In the genomic region with DNA sequence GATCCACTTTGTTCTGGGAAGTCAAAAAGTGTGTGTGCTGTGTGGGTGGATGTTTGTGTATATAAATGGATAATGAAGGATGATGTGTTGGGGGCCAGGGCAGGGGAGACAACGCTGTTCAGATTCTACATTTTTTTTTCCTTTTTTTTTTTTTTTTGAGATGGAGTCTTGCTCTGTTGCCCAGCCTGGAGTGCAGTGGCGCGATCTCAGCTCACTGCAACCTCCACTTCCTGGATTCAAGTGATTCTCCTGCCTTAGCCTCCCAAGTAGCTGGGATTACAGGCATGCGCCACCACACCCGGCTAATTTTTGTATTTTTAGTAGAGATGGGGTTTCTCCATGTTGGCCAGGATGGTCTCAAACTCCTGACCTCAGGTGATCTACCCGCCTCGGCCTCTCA, we compare ENCODE assay signal across 9 cellular contexts. TPM values are rescaled to one million over a fixed set of nuclear protein-coding genes. Genes with fewer than 3 reads are reported as not detected.
DNase-seq lines count a peak whose midpoint lies in the region; ATAC-seq and TF ChIP-seq lines count a peak whose summit lies in the region.
"Not testable (repeated sequence)": the region's sequence is repeated elsewhere in the genome, so short reads cannot be mapped to it uniquely, and the experiment has no call there.
"Had no signal": no experiment of that assay in that cellular context is flagged by ENCODE, and none has a peak within 500 bp of the region (broad histone marks: within the 10 kb centered on the region; RNA-seq: fewer than 3 reads in every experiment).

No MANE protein-coding gene starts in this region.

- 48 to 76% methylated on average over 3 to 7 of the region's 7 CpGs for WGBS in gastroesophageal sphincter (ENCODE audit: low coverage in 1 of 2), 2 donors
- 90% methylated on average over 5 of the region's 7 CpGs for WGBS in mesenchymal stem cell
- 82 to 89% methylated on average over 7 of the region's 7 CpGs for WGBS in transverse colon (ENCODE audit: low coverage in 1 of 2), 2 donors

- not testable (repeated sequence) for H3K9me3 ChIP-seq in CD4-positive, alpha-beta T cell (ENCODE audit: control insufficient read depth, low read length); gastroesophageal sphincter; mesenchymal stem cell (ENCODE audit: control insufficient read depth, low read length); transverse colon

- POLR2A ChIA-PET in CD4-positive, alpha-beta T cell (lab: Charles Lee), result interaction anchor here (0.6 to 3.1 kb wide), 17 partner anchors 9 to 539 kb away, joined by 3 to 35 read pairs (median 4); partner anchors contain the start of genes PRPF8, RILP, RPA1 and SMG6
- POLR2A ChIA-PET in RWPE1 (lab: Yijun Ruan, JAX; ENCODE audit: low non-redundant PET), result not testable (repeated sequence)
- POLR2A ChIA-PET in MCF 10A (lab: Yijun Ruan, JAX), result interaction anchor here (0.6 to 2.6 kb wide), 9 partner anchors 11 to 69 kb away, joined by 3 to 10 read pairs (median 5); no protein-coding TSS in a partner anchor

- not testable (repeated sequence) for H3K36me3 ChIP-seq in gastroesophageal sphincter, transverse colon
- H3K36me3 ChIP-seq in mesenchymal stem cell (ENCODE audit: control insufficient read depth in 1 of 2, insufficient read depth in 2 of 2, low read depth in 1 of 2, low read length in 2 of 2), result peaks cover 2 to 21% of the 10 kb centered on the region in 2 experiments

- TF ChIP-seq EP300 in gastroesophageal sphincter (IDR thresholded peaks at IDR 0.05); transverse colon (IDR thresholded peaks at IDR 0.05; ENCODE audit: low read depth): not testable (repeated sequence)

- H3K27me3 ChIP-seq in CD4-positive, alpha-beta T cell (ENCODE audit: control insufficient read depth, insufficient read depth, low read length); mesenchymal stem cell (ENCODE audit: control insufficient read depth in 1 of 2, insufficient read depth in 1 of 2, low read length in 2 of 2); transverse colon: not testable (repeated sequence)
- peaks cover 42% of the 10 kb centered on the region for H3K27me3 ChIP-seq in gastroesophageal sphincter

- H2BK120ac ChIP-seq in mesenchymal stem cell (ENCODE audit: low read depth, low read length), result not testable (repeated sequence)

- H3K9ac ChIP-seq in mesenchymal stem cell (ENCODE audit: low read length), result peak overlapping the region; percentile 90

- not testable (repeated sequence) for H2BK5ac ChIP-seq in mesenchymal stem cell (ENCODE audit: low read depth, low read length, poor library complexity, severe bottlenecking)

- H2AK5ac ChIP-seq in mesenchymal stem cell (ENCODE audit: low read length, severe bottlenecking), result not testable (repeated sequence)

- H3K36me3 Mint-ChIP-seq in CD4-positive, alpha-beta T cell (ENCODE audit: low read depth); activated T-cell treated with anti-CD3 and anti-CD28 coated beads, Interleukin-2, amount 50 U/mL, for 24 hours (ENCODE audit: low read depth); MCF 10A (ENCODE audit: insufficient read depth, unreplicated experiment): not testable (repeated sequence)

- not testable (repeated sequence) for TF ChIP-seq POLR2A in gastroesophageal sphincter (IDR thresholded peaks at IDR 0.05); transverse colon (IDR thresholded peaks at IDR 0.05)

- in situ Hi-C loops in transverse colon (cut with MboI; ENCODE audit: low pct_ligation_motif_present in 1 of 4, low pct_unique_long_range_greater_than_20kb in 1 of 4, low sequenced_read_pairs in 3 of 4), result not testable (repeated sequence)

- not testable (repeated sequence) for H2BK15ac ChIP-seq in mesenchymal stem cell (ENCODE audit: low read depth, poor library complexity, severe bottlenecking)

- H2AFZ ChIP-seq in mesenchymal stem cell (ENCODE audit: low read depth, low read length), result not testable (repeated sequence)

- intact Hi-C loops in CD4-positive, alpha-beta T cell (cut with DNase I, micrococcal nuclease), result loop anchor here (1.0 to 10.0 kb wide), 4 partner anchors 40 to 100 kb away; partner anchors contain the start of genes WDR81 (in 2 of the 2) and SMYD4 (in 1 of the 2)
- intact Hi-C loops in MCF 10A (cut with micrococcal nuclease); transverse colon (cut with DNase I; ENCODE audit: low total_unique reads): not testable (repeated sequence)

- not testable (repeated sequence) for TF ChIP-seq CTCF in CD4-positive, alpha-beta T cell (IDR thresholded peaks at IDR 0.05); RWPE1 (conservative IDR thresholded peaks at IDR 0.05; ENCODE audit: low read depth); MCF 10A (IDR thresholded peaks at IDR 0.05; ENCODE audit: unreplicated experiment); gastroesophageal sphincter (IDR thresholded peaks at IDR 0.05); transverse colon (IDR thresholded peaks at IDR 0.05)

- H3K27ac Mint-ChIP-seq in CD4-positive, alpha-beta T cell, result peak overlapping the region; percentile 83
- peak overlapping the region; percentile 76 for H3K27ac Mint-ChIP-seq in activated T-cell treated with anti-CD3 and anti-CD28 coated beads, Interleukin-2, amount 50 U/mL, for 24 hours
- H3K27ac Mint-ChIP-seq in MCF 10A (ENCODE audit: low read depth, unreplicated experiment), result peak overlapping the region; percentile 46

- not testable (repeated sequence) for H3K27me3 Mint-ChIP-seq in CD4-positive, alpha-beta T cell; activated T-cell treated with anti-CD3 and anti-CD28 coated beads, Interleukin-2, amount 50 U/mL, for 24 hours; MCF 10A (ENCODE audit: insufficient read depth, unreplicated experiment)

- peak overlapping the region in 1 of 2 experiments; percentile 39 for H3K18ac ChIP-seq in mesenchymal stem cell (ENCODE audit: low read depth in 1 of 2, low read length in 2 of 2)

- H3K4ac ChIP-seq in mesenchymal stem cell (ENCODE audit: low read depth in 1 of 2, low read length in 2 of 2), result not testable (repeated sequence)

- not testable (repeated sequence) for H3K79me1 ChIP-seq in mesenchymal stem cell (replicated peaks; ENCODE audit: low read length, poor library complexity, severe bottlenecking)

- H4K91ac ChIP-seq in mesenchymal stem cell (ENCODE audit: low read length), result not testable (repeated sequence)

- not testable (repeated sequence) for H3K14ac ChIP-seq in mesenchymal stem cell (ENCODE audit: low read length in 2 of 2)

- not testable (repeated sequence) for H3K4me3 ChIP-seq in gastroesophageal sphincter, transverse colon
- H3K4me3 ChIP-seq in mesenchymal stem cell (ENCODE audit: insufficient read depth in 1 of 2, low read depth in 1 of 2, low read length in 2 of 2) (peak overlapping the region in 1 of 2 experiments; percentile 97), skeletal muscle cell (ENCODE audit: low read depth, low read length) (peak overlapping the region; percentile 6)

- peak overlapping the region; percentile 3 for H4K8ac ChIP-seq in mesenchymal stem cell (ENCODE audit: low read length)

- not testable (repeated sequence) for H3K4me2 ChIP-seq in mesenchymal stem cell (ENCODE audit: low read length, poor library complexity, severe bottlenecking)

- H3K9me3 Mint-ChIP-seq in CD4-positive, alpha-beta T cell; activated T-cell treated with anti-CD3 and anti-CD28 coated beads, Interleukin-2, amount 50 U/mL, for 24 hours; MCF 10A (ENCODE audit: unreplicated experiment): not testable (repeated sequence)

- H3K4me3 Mint-ChIP-seq in CD4-positive, alpha-beta T cell, result peak overlapping the region; percentile 21
- not testable (repeated sequence) for H3K4me3 Mint-ChIP-seq in activated T-cell treated with anti-CD3 and anti-CD28 coated beads, Interleukin-2, amount 50 U/mL, for 24 hours; MCF 10A (ENCODE audit: unreplicated experiment)

- not testable (repeated sequence) for H3K23ac ChIP-seq in mesenchymal stem cell (ENCODE audit: low read length in 2 of 2)

- ATAC-seq in CD4-positive, alpha-beta T cell (ENCODE audit: poor library complexity), result peak; percentile 2
- ATAC-seq in gastroesophageal sphincter, result not testable (repeated sequence)

- not testable (repeated sequence) for BruUV-seq in MCF 10A (replicated peaks; lab: Mats Ljungman, UMichigan)

- peaks cover 0 to 46% (median 16%) of the 10 kb centered on the region in 3 donors for H3K4me1 ChIP-seq in gastroesophageal sphincter
- peaks cover 25% of the 10 kb centered on the region for H3K4me1 ChIP-seq in mesenchymal stem cell (ENCODE audit: control insufficient read depth, insufficient read depth, low read depth, low read length)
- peaks cover 10 to 28% (median 13%) of the 10 kb centered on the region in 4 donors for H3K4me1 ChIP-seq in transverse colon

- peak overlapping the region in 1 of 2 experiments; percentile 83 for H2BK12ac ChIP-seq in mesenchymal stem cell (ENCODE audit: low read length in 2 of 2)

- CTCF ChIA-PET in CD4-positive, alpha-beta T cell (lab: Charles Lee), result interaction anchor here (1.1 to 1.4 kb wide), 4 partner anchors 9 to 44 kb away, joined by 3 to 4 read pairs (median 4); no protein-coding TSS in a partner anchor
- CTCF ChIA-PET in RWPE1 (lab: Yijun Ruan, JAX), result not testable (repeated sequence)
- CTCF ChIA-PET in MCF 10A (lab: Yijun Ruan, JAX), result interaction anchor here (1.0 to 1.8 kb wide), 4 partner anchors 18 to 38 kb away, joined by 3 to 6 read pairs (median 4); no protein-coding TSS in a partner anchor

- peak overlapping the region; percentile 54 for H3K27ac ChIP-seq in CD4-positive, alpha-beta T cell (ENCODE audit: low read depth, low read length)
- H3K27ac ChIP-seq in RWPE1, result peak overlapping the region; percentile 99
- peak overlapping the region in 3 of 4 donors; percentile 78 to 86 (median 85) for H3K27ac ChIP-seq in gastroesophageal sphincter
- H3K27ac ChIP-seq in mesenchymal stem cell (ENCODE audit: low read length, poor library complexity, severe bottlenecking), result not testable (repeated sequence)
- H3K27ac ChIP-seq in transverse colon, result peak overlapping the region; percentile 76 to 85 (median 80)

- peaks cover 53% of the 10 kb centered on the region for H3K4me1 Mint-ChIP-seq in CD4-positive, alpha-beta T cell (ENCODE audit: low read depth)
- peaks cover 42% of the 10 kb centered on the region for H3K4me1 Mint-ChIP-seq in activated T-cell treated with anti-CD3 and anti-CD28 coated beads, Interleukin-2, amount 50 U/mL, for 24 hours (ENCODE audit: low read depth)
- not testable (repeated sequence) for H3K4me1 Mint-ChIP-seq in MCF 10A (ENCODE audit: insufficient read depth, unreplicated experiment)

- not testable (repeated sequence) for DNase-seq in CD4-positive, alpha-beta T cell; RWPE1 (ENCODE audit: low spot score); activated T-cell treated with anti-CD3 and anti-CD28 coated beads, Interleukin-2, amount 50 U/mL, for 24 hours; MCF 10A (ENCODE audit: unreplicated experiment); mesenchymal stem cell; skeletal muscle cell (ENCODE audit: low read depth); transverse colon

RNA-seq across cellular contexts. Expression of gene SERPINF1, which starts 2.8 kb away (rescaled TPM):
- 1 to 10 TPM; 3.0 to 4.8 TPM for total RNA-seq in CD4-positive, alpha-beta T cell
- total RNA-seq in MCF 10A (2022) (1.8 TPM in 1 of 2 replicates, not detected in the other), gastroesophageal sphincter (100 to 1,000 TPM; 136 to 634 (median 302) TPM), transverse colon (100 to 1,000 TPM in 3 of 4 donors, 10 to 100 TPM in 1; 88.3 to 340 (median 114) TPM)
- polyA plus RNA-seq in mesenchymal stem cell (2013, experiment 1 of 2), result 83.0 TPM
- polyA plus RNA-seq in mesenchymal stem cell (2013, experiment 2 of 2), result 81.2 TPM
- total RNA-seq: dermis microvascular lymphatic vessel endothelial cell had no signal

RNA-seq across cellular contexts. Expression of gene SERPINF2, which starts 22.0 kb away (rescaled TPM):
- under 1 TPM; 0.49 to 0.59 TPM for total RNA-seq in CD4-positive, alpha-beta T cell
- total RNA-seq in MCF 10A (2022) (0.56 and 0.66 TPM in 2 replicates), gastroesophageal sphincter (1 to 10 TPM; 2.0 to 7.6 (median 5.1) TPM), transverse colon (10 to 100 TPM in 1 of 4 donors, 1 to 10 TPM in 2, not detected in 1; 3.2 to 10.5 (median 3.4) TPM)
- 0.03 TPM for polyA plus RNA-seq in mesenchymal stem cell (2013, experiment 1 of 2)
- 0.01 TPM for polyA plus RNA-seq in mesenchymal stem cell (2013, experiment 2 of 2)

RNA-seq across cellular contexts. Expression of gene WDR81, which starts 40.2 kb away (rescaled TPM):
- total RNA-seq in CD4-positive, alpha-beta T cell, result 10 to 100 TPM; 24.8 to 25.0 TPM
- total RNA-seq in MCF 10A (2022) (17.4 and 19.4 TPM in 2 replicates), gastroesophageal sphincter (10 to 100 TPM; 21.8 to 44.1 (median 32.2) TPM), transverse colon (10 to 100 TPM; 26.1 to 73.7 (median 35.7) TPM)
- polyA plus RNA-seq in mesenchymal stem cell (2013, experiment 1 of 2), result 15.3 TPM
- polyA plus RNA-seq in mesenchymal stem cell (2013, experiment 2 of 2), result 15.6 TPM

RNA-seq across cellular contexts. Expression of gene TLCD2, which starts 54.5 kb away (rescaled TPM):
- under 1 TPM; 0.19 to 0.34 TPM for total RNA-seq in CD4-positive, alpha-beta T cell
- total RNA-seq in MCF 10A (2022) (2.5 and 4.0 TPM in 2 replicates), gastroesophageal sphincter (1 to 10 TPM; 4.2 to 5.1 (median 4.8) TPM), transverse colon (10 to 100 TPM; 21.6 to 48.6 (median 31.5) TPM)
- polyA plus RNA-seq in mesenchymal stem cell (2013, experiment 1 of 2), result 5.7 TPM
- polyA plus RNA-seq in mesenchymal stem cell (2013, experiment 2 of 2), result 5.4 TPM

Comparison
In these comparisons a context has a peak if more than half of its experiments do, and no peak if none do; other contexts are left out.
1. RNA of gene SERPINF1, which starts 2.8 kb away (total RNA-seq): 136 to 634 TPM in gastroesophageal sphincter and 88.3 to 340 TPM in transverse colon; 3.0 to 4.8 TPM in CD4-positive, alpha-beta T cell and 1.8 TPM in MCF 10A; every median in the first group is over 10 times any median in the second.
2. Peak in every context shown above with its lines, with median percentiles within 50 percentile points of each other: H3K27ac Mint-ChIP-seq.